ENCODE assay signal across 1 cellular context in the genomic region with DNA sequence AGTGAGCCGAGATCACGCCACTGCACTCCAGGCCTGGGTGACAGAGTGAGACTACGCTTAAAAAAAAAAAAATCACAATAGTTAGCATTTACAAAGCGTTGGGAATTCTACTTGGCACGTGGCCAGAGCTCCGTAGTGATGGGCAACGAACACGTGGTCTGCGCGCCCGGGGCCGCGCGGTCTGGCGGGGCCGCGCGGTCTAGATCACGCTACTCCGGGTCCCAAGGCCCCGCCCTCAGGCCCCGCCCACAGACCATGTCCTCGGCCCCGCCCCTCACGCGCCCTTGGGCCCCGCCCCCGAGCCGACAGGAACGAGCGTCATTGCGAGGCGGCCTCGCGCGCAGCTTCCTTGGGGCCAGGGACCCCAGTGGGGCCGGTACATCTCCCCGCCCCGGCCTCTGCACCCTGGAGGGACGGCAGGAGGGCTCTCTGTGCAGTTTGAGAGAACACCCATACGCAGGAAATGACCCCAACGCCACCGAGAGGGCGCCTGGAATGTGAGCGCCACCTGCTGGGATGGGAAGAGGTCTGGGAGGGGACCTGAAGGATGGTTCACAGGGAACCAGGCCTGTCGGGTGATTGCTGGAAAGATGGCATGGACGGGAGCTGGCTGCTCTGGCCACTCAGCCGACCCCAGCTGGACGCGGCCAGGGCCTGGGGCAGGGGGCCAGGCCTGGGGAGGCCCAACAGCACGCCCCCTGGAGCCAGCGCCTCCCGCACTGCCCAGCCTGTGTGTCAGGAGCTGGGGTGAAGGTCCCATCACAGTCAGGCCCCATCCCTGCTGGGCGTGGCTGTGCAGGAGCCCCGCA.
TF ChIP-seq lines count a peak whose summit lies in the region.

No MANE protein-coding gene starts in this region.

TF ChIP-seq in K562, 482 proteins besides CTCF, POLR2A, EP300 and RAD21 (continued from another document and continues in another):
- TF ChIP-seq, protein P1, sequence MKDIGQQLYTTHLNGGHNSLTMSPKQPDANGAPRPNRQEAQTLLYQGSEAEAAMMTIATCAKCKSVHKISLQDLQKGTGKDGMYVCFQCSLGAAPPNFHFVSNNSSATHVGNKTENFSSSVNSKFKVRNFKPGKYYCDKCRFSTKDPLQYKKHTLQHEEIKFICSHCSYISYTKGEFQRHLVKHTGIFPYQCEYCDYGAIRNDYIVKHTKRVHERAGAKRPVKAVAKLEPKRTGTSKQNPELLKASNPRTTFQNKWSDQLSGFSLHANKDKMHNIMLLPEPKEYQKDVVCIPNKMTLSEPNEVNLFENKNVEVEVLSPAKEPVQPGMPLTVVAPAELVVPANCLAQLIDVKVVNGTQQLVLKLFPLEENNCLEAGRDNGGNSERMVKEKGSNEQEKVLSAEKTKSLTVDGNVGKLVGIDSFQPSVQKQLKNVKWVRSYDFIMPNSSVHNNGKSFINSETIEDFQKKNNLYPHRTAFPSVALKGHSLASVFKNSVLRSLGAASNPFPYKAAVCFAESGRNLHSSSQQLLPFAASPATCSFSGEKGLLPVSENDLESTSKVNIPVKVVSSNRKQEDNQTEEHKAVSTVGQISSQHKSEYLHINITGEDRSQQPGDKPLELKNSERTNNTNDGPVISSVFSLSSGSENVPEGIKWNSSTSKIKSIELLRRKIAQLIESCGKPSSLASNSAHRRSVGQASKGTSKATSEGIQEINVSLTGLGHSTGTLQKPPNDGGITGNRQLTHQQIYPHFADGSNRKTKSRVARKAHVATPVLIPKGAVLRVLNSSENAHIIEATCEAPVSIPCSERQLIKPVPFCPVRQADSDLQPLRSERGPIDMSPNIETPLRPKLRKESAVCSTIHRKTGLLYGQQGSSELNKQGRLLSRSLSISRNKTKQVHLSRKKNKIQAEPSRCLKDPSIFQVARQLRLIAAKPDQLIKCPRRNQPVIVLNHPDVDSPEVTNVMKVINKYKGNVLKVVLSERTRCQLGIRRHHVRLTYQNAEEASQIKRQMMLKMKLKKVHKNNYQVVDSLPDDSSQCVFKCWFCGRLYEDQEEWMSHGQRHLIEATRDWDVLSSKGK (CRISPR knock-in tag; IDR thresholded peaks at IDR 0.05), result no peak
- TF ChIP-seq RBM25 (IDR thresholded peaks at IDR 0.05; ENCODE audit: low read depth, low read length, severe bottlenecking) (no peak), ELF1 (tag; IDR thresholded peaks at IDR 0.05) (no peak), PYGO2 (tag; IDR thresholded peaks at IDR 0.05) (no peak), HDAC2 (IDR thresholded peaks at IDR 0.05) (peak; percentile 73), KLF1 (tag; IDR thresholded peaks at IDR 0.05) (no peak), SP2 (IDR thresholded peaks at IDR 0.05; ENCODE audit: extremely low read depth, low read depth, low read length, poor library complexity, severe bottlenecking) (no peak), ZNF696 (CRISPR knock-in tag; conservative IDR thresholded peaks at IDR 0.05) (no peak), ZKSCAN8 (CRISPR knock-in tag; IDR thresholded peaks at IDR 0.05) (no peak), ZFP36 (IDR thresholded peaks at IDR 0.05; ENCODE audit: low read depth, low read length, partially characterized antibody) (no peak), SMAD4 (CRISPR knock-in tag; conservative IDR thresholded peaks at IDR 0.05) (0 out of 2 replicates have a peak, but pooled peaks have one; percentile 25), NELFE (IDR thresholded peaks at IDR 0.05; ENCODE audit: insufficient read depth, insufficient read length) (no peak), POLR2G (IDR thresholded peaks at IDR 0.05; ENCODE audit: low read depth, low read length) (peak; percentile 86), BRD9 (IDR thresholded peaks at IDR 0.05; ENCODE audit: low read depth, partially characterized antibody) (peak; percentile 47), CHD4 (IDR thresholded peaks at IDR 0.05; ENCODE audit: insufficient read depth, insufficient replicate concordance, low read depth, low read length, poor library complexity, severe bottlenecking) (no peak), HCFC1 (IDR thresholded peaks at IDR 0.05; ENCODE audit: low read depth, low read length) (peak; percentile 35; the same call in 1 of the 2 replicates), ZFP1 (CRISPR knock-in tag; IDR thresholded peaks at IDR 0.05) (no peak), ZNF668 (CRISPR knock-in tag; IDR thresholded peaks at IDR 0.05) (no peak), KHSRP (IDR thresholded peaks at IDR 0.05) (no peak), ZNF778 (CRISPR knock-in tag; IDR thresholded peaks at IDR 0.05) (no peak), TOE1 (IDR thresholded peaks at IDR 0.05; ENCODE audit: borderline replicate concordance) (peak; percentile 38; the same call in 1 of the 2 replicates), TOE1 (CRISPR knock-in tag; IDR thresholded peaks at IDR 0.05; ENCODE audit: borderline replicate concordance, low read depth) (no peak), ZNF175 (CRISPR knock-in tag; IDR thresholded peaks at IDR 0.05; ENCODE audit: low read depth) (no peak), ZNF311 (CRISPR knock-in tag; IDR thresholded peaks at IDR 0.05) (no peak)
- TF ChIP-seq, protein P2, sequence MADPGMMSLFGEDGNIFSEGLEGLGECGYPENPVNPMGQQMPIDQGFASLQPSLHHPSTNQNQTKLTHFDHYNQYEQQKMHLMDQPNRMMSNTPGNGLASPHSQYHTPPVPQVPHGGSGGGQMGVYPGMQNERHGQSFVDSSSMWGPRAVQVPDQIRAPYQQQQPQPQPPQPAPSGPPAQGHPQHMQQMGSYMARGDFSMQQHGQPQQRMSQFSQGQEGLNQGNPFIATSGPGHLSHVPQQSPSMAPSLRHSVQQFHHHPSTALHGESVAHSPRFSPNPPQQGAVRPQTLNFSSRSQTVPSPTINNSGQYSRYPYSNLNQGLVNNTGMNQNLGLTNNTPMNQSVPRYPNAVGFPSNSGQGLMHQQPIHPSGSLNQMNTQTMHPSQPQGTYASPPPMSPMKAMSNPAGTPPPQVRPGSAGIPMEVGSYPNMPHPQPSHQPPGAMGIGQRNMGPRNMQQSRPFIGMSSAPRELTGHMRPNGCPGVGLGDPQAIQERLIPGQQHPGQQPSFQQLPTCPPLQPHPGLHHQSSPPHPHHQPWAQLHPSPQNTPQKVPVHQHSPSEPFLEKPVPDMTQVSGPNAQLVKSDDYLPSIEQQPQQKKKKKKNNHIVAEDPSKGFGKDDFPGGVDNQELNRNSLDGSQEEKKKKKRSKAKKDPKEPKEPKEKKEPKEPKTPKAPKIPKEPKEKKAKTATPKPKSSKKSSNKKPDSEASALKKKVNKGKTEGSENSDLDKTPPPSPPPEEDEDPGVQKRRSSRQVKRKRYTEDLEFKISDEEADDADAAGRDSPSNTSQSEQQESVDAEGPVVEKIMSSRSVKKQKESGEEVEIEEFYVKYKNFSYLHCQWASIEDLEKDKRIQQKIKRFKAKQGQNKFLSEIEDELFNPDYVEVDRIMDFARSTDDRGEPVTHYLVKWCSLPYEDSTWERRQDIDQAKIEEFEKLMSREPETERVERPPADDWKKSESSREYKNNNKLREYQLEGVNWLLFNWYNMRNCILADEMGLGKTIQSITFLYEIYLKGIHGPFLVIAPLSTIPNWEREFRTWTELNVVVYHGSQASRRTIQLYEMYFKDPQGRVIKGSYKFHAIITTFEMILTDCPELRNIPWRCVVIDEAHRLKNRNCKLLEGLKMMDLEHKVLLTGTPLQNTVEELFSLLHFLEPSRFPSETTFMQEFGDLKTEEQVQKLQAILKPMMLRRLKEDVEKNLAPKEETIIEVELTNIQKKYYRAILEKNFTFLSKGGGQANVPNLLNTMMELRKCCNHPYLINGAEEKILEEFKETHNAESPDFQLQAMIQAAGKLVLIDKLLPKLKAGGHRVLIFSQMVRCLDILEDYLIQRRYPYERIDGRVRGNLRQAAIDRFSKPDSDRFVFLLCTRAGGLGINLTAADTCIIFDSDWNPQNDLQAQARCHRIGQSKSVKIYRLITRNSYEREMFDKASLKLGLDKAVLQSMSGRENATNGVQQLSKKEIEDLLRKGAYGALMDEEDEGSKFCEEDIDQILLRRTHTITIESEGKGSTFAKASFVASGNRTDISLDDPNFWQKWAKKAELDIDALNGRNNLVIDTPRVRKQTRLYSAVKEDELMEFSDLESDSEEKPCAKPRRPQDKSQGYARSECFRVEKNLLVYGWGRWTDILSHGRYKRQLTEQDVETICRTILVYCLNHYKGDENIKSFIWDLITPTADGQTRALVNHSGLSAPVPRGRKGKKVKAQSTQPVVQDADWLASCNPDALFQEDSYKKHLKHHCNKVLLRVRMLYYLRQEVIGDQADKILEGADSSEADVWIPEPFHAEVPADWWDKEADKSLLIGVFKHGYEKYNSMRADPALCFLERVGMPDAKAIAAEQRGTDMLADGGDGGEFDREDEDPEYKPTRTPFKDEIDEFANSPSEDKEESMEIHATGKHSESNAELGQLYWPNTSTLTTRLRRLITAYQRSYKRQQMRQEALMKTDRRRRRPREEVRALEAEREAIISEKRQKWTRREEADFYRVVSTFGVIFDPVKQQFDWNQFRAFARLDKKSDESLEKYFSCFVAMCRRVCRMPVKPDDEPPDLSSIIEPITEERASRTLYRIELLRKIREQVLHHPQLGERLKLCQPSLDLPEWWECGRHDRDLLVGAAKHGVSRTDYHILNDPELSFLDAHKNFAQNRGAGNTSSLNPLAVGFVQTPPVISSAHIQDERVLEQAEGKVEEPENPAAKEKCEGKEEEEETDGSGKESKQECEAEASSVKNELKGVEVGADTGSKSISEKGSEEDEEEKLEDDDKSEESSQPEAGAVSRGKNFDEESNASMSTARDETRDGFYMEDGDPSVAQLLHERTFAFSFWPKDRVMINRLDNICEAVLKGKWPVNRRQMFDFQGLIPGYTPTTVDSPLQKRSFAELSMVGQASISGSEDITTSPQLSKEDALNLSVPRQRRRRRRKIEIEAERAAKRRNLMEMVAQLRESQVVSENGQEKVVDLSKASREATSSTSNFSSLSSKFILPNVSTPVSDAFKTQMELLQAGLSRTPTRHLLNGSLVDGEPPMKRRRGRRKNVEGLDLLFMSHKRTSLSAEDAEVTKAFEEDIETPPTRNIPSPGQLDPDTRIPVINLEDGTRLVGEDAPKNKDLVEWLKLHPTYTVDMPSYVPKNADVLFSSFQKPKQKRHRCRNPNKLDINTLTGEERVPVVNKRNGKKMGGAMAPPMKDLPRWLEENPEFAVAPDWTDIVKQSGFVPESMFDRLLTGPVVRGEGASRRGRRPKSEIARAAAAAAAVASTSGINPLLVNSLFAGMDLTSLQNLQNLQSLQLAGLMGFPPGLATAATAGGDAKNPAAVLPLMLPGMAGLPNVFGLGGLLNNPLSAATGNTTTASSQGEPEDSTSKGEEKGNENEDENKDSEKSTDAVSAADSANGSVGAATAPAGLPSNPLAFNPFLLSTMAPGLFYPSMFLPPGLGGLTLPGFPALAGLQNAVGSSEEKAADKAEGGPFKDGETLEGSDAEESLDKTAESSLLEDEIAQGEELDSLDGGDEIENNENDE (IDR thresholded peaks at IDR 0.05; ENCODE audit: low read depth, low read length), result no peak
- TF ChIP-seq, protein P3, sequence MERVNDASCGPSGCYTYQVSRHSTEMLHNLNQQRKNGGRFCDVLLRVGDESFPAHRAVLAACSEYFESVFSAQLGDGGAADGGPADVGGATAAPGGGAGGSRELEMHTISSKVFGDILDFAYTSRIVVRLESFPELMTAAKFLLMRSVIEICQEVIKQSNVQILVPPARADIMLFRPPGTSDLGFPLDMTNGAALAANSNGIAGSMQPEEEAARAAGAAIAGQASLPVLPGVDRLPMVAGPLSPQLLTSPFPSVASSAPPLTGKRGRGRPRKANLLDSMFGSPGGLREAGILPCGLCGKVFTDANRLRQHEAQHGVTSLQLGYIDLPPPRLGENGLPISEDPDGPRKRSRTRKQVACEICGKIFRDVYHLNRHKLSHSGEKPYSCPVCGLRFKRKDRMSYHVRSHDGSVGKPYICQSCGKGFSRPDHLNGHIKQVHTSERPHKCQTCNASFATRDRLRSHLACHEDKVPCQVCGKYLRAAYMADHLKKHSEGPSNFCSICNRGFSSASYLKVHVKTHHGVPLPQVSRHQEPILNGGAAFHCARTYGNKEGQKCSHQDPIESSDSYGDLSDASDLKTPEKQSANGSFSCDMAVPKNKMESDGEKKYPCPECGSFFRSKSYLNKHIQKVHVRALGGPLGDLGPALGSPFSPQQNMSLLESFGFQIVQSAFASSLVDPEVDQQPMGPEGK (CRISPR knock-in tag; IDR thresholded peaks at IDR 0.05; ENCODE audit: borderline replicate concordance), result no peak
- TF ChIP-seq, protein P4, sequence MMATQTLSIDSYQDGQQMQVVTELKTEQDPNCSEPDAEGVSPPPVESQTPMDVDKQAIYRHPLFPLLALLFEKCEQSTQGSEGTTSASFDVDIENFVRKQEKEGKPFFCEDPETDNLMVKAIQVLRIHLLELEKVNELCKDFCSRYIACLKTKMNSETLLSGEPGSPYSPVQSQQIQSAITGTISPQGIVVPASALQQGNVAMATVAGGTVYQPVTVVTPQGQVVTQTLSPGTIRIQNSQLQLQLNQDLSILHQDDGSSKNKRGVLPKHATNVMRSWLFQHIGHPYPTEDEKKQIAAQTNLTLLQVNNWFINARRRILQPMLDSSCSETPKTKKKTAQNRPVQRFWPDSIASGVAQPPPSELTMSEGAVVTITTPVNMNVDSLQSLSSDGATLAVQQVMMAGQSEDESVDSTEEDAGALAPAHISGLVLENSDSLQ (IDR thresholded peaks at IDR 0.05), result peak; percentile 71
- TF ChIP-seq, protein P5, sequence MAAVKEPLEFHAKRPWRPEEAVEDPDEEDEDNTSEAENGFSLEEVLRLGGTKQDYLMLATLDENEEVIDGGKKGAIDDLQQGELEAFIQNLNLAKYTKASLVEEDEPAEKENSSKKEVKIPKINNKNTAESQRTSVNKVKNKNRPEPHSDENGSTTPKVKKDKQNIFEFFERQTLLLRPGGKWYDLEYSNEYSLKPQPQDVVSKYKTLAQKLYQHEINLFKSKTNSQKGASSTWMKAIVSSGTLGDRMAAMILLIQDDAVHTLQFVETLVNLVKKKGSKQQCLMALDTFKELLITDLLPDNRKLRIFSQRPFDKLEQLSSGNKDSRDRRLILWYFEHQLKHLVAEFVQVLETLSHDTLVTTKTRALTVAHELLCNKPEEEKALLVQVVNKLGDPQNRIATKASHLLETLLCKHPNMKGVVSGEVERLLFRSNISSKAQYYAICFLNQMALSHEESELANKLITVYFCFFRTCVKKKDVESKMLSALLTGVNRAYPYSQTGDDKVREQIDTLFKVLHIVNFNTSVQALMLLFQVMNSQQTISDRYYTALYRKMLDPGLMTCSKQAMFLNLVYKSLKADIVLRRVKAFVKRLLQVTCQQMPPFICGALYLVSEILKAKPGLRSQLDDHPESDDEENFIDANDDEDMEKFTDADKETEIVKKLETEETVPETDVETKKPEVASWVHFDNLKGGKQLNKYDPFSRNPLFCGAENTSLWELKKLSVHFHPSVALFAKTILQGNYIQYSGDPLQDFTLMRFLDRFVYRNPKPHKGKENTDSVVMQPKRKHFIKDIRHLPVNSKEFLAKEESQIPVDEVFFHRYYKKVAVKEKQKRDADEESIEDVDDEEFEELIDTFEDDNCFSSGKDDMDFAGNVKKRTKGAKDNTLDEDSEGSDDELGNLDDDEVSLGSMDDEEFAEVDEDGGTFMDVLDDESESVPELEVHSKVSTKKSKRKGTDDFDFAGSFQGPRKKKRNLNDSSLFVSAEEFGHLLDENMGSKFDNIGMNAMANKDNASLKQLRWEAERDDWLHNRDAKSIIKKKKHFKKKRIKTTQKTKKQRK (IDR thresholded peaks at IDR 0.05; ENCODE audit: borderline replicate concordance, low read depth, low read length), result no peak
- TF ChIP-seq, protein P6, sequence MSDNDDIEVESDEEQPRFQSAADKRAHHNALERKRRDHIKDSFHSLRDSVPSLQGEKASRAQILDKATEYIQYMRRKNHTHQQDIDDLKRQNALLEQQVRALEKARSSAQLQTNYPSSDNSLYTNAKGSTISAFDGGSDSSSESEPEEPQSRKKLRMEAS (CRISPR knock-in tag; IDR thresholded peaks at IDR 0.05), result peak; percentile 90
